32 cellular contexts compared by ENCODE assay signal in genomic region chr7:54728411-54728810, GRCh38.
"Had no signal": no experiment of that assay in that cellular context is flagged by ENCODE, and none has a peak within 500 bp of the region (broad histone marks: within the 10 kb centered on the region; RNA-seq: fewer than 3 reads in every experiment).

No MANE protein-coding gene starts in this region.

- DNase-seq: activated CD4-positive, alpha-beta T cell treated with anti-CD3 and anti-CD28 coated beads for 48 hours; activated CD4-positive, alpha-beta T cell treated with anti-CD3 and anti-CD28 coated beads, Interleukin-2, amount 50 U/mL, for 48 hours; activated CD8-positive, alpha-beta memory T cell treated with anti-CD3 and anti-CD28 coated beads for 24 hours; activated gamma-delta T cell; activated naive CD4-positive, alpha-beta T cell treated with anti-CD3 and anti-CD28 coated beads, Interleukin-2, amount 10 ng/mL, durations not matched to agents 7 days and 5 days; activated naive CD8-positive, alpha-beta T cell treated with anti-CD3 and anti-CD28 coated beads, Interleukin-2, amount 10 ng/mL, durations not matched to agents 7 days and 5 days; amniotic stem cell; caudate nucleus; cortex of kidney; effector memory CD8-positive, alpha-beta T cell; foreskin keratinocyte; heart left ventricle; hypothalamus; left cardiac atrium; left ventricle myocardium superior; naive B cell; nephron progenitor cell; ovary; stimulated activated CD4-positive, alpha-beta T cell treated with anti-CD3 and anti-CD28 coated beads, Interleukin-12 subunit alpha, Interleukin-12 subunit beta, amount 100 ng/mL, for 4 hours; stimulated activated CD4-positive, alpha-beta T cell treated with anti-CD3 and anti-CD28 coated beads, Interleukin-4, amount 100 ng/mL, for 1 hour; trophoblast cell; uterus had no signal

- H3K36me3 Mint-ChIP-seq: activated naive CD4-positive, alpha-beta T cell treated with anti-CD3 and anti-CD28 coated beads, Interleukin-2, amount 10 ng/mL, durations not matched to agents 7 days and 5 days; activated naive CD8-positive, alpha-beta T cell treated with anti-CD3 and anti-CD28 coated beads, Interleukin-2, amount 10 ng/mL, durations not matched to agents 7 days and 5 days; mesothelial cell of epicardium; naive B cell had no signal

- H3K27ac ChIP-seq: esophagus muscularis mucosa, foreskin keratinocyte, heart left ventricle, ovary, skin epidermis, thoracic aorta, uterus had no signal

- H3K27me3 Mint-ChIP-seq: activated naive CD4-positive, alpha-beta T cell treated with anti-CD3 and anti-CD28 coated beads, Interleukin-2, amount 10 ng/mL, durations not matched to agents 7 days and 5 days; activated naive CD8-positive, alpha-beta T cell treated with anti-CD3 and anti-CD28 coated beads, Interleukin-2, amount 10 ng/mL, durations not matched to agents 7 days and 5 days; effector memory CD8-positive, alpha-beta T cell; naive B cell; progenitor cell of endocrine pancreas; stimulated activated naive CD8-positive, alpha-beta T cell treated with anti-CD3 and anti-CD28 coated beads, Interleukin-15, Interleukin-2, amounts not matched to agents 100 ng/mL and 50 ng/mL, for 24 hours had no signal

- H3K9me3 ChIP-seq: esophagus muscularis mucosa, ovary, thoracic aorta, uterus had no signal

- FAIRE-seq: astrocyte, keratinocyte had no signal

- H3K4me1 ChIP-seq: esophagus muscularis mucosa, foreskin keratinocyte, heart left ventricle, uterus had no signal

- H3K36me3 ChIP-seq: esophagus muscularis mucosa, heart left ventricle, ovary, thoracic aorta, uterus had no signal

- H3K9me3 Mint-ChIP-seq: activated naive CD4-positive, alpha-beta T cell treated with anti-CD3 and anti-CD28 coated beads, Interleukin-2, amount 10 ng/mL, durations not matched to agents 7 days and 5 days; activated naive CD8-positive, alpha-beta T cell treated with anti-CD3 and anti-CD28 coated beads, Interleukin-2, amount 10 ng/mL, durations not matched to agents 7 days and 5 days; effector memory CD8-positive, alpha-beta T cell; mesothelial cell of epicardium; naive B cell; stimulated activated naive CD8-positive, alpha-beta T cell treated with anti-CD3 and anti-CD28 coated beads, Interleukin-15, Interleukin-2, amounts not matched to agents 100 ng/mL and 50 ng/mL, for 24 hours; T-helper 2 cell treated with Interferon-gamma antibody and Interleukin-4, amounts not matched to agents 5 μg/mL and 100 μg/mL, for 36 hours had no signal

- H3K4me1 Mint-ChIP-seq: activated naive CD4-positive, alpha-beta T cell treated with anti-CD3 and anti-CD28 coated beads, Interleukin-2, amount 10 ng/mL, durations not matched to agents 7 days and 5 days; activated naive CD8-positive, alpha-beta T cell treated with anti-CD3 and anti-CD28 coated beads, Interleukin-2, amount 10 ng/mL, durations not matched to agents 7 days and 5 days; mesothelial cell of epicardium; naive B cell; nephron progenitor cell had no signal

- H3K4me3 Mint-ChIP-seq: activated naive CD4-positive, alpha-beta T cell treated with anti-CD3 and anti-CD28 coated beads, Interleukin-2, amount 10 ng/mL, durations not matched to agents 7 days and 5 days; activated naive CD8-positive, alpha-beta T cell treated with anti-CD3 and anti-CD28 coated beads, Interleukin-2, amount 10 ng/mL, durations not matched to agents 7 days and 5 days; effector memory CD8-positive, alpha-beta T cell; mesothelial cell of epicardium; naive B cell; nephron progenitor cell; stimulated activated naive CD8-positive, alpha-beta T cell treated with anti-CD3 and anti-CD28 coated beads, Interleukin-15, Interleukin-2, amounts not matched to agents 100 ng/mL and 50 ng/mL, for 24 hours; T-helper 2 cell treated with Interferon-gamma antibody and Interleukin-4, amounts not matched to agents 5 μg/mL and 100 μg/mL, for 36 hours had no signal

- H3K27ac Mint-ChIP-seq: activated naive CD4-positive, alpha-beta T cell treated with anti-CD3 and anti-CD28 coated beads, Interleukin-2, amount 10 ng/mL, durations not matched to agents 7 days and 5 days; activated naive CD8-positive, alpha-beta T cell treated with anti-CD3 and anti-CD28 coated beads, Interleukin-2, amount 10 ng/mL, durations not matched to agents 7 days and 5 days; effector memory CD8-positive, alpha-beta T cell; mesothelial cell of epicardium; naive B cell; nephron progenitor cell; progenitor cell of endocrine pancreas; stimulated activated naive CD8-positive, alpha-beta T cell treated with anti-CD3 and anti-CD28 coated beads, Interleukin-15, Interleukin-2, amounts not matched to agents 100 ng/mL and 50 ng/mL, for 24 hours; T-helper 2 cell treated with Interferon-gamma antibody and Interleukin-4, amounts not matched to agents 5 μg/mL and 100 μg/mL, for 36 hours had no signal

- H3K27me3 ChIP-seq: esophagus muscularis mucosa, heart left ventricle, ovary, uterus had no signal

- ATAC-seq: effector memory CD8-positive, alpha-beta T cell; foreskin keratinocyte; heart left ventricle; left cardiac atrium; left ventricle myocardium superior; sciatic nerve had no signal

- H3K4me3 ChIP-seq: esophagus muscularis mucosa, heart left ventricle, ovary, skin epidermis, thoracic aorta, uterus had no signal
